21 cellular contexts compared by ENCODE assay signal in genomic region chr7:100969066-100969615, GRCh38. TPM values are rescaled to one million over a fixed set of nuclear protein-coding genes. Genes with fewer than 3 reads are reported as not detected.
"Had no signal": no experiment of that assay in that cellular context is flagged by ENCODE, and none has a peak within 500 bp of the region (broad histone marks: within the 10 kb centered on the region; RNA-seq: fewer than 3 reads in every experiment).

MUC12 (plus strand) TSS chr7:100969565; CDS start chr7:100969623, 58 bp downstream.

- H3K27ac ChIP-seq: epithelial cell of prostate, esophagus muscularis mucosa, gastrocnemius medialis, heart right ventricle, left lung, lower lobe of right lung, psoas muscle had no signal

- H3K4me3 ChIP-seq: esophagus muscularis mucosa, gastrocnemius medialis, heart right ventricle, left lung, lower lobe of right lung, psoas muscle had no signal

- H3K9me3 ChIP-seq: gastrocnemius medialis, left lung, lower lobe of right lung, psoas muscle had no signal

- H3K4me3 Mint-ChIP-seq: mesothelial cell of epicardium, nephron had no signal

- H3K36me3 Mint-ChIP-seq: mesothelial cell of epicardium, type B pancreatic cell had no signal

- FAIRE-seq: endometrium had no signal

- H3K36me3 ChIP-seq: esophagus muscularis mucosa, gastrocnemius medialis, heart right ventricle, left lung, lower lobe of right lung had no signal

- H3K27ac Mint-ChIP-seq: memory B cell, mesothelial cell of epicardium, nephron, type B pancreatic cell had no signal

- ATAC-seq: gastrocnemius medialis, left lung, lower lobe of right lung, psoas muscle had no signal

- DNase-seq: effector memory CD4-positive, alpha-beta T cell; gastrocnemius medialis; heart right ventricle; hypothalamus; islet precursor cell; left lung; lower lobe of right lung; naive B cell; psoas muscle; stimulated activated CD4-positive, alpha-beta T cell treated with anti-CD3 and anti-CD28 coated beads, Interleukin-12 subunit alpha, Interleukin-12 subunit beta, amount 100 ng/mL, for 4 hours; stimulated activated naive CD4-positive, alpha-beta T cell treated with Interleukin-2 at 50 U/mL for 16 hours had no signal

RNA-seq across cellular contexts. Expression of gene MUC12, which starts in this region (rescaled TPM):
- total RNA-seq: fibroblast of villous mesenchyme, heart right ventricle, sciatic nerve, skeletal muscle tissue had no signal
